In the genomic region with DNA sequence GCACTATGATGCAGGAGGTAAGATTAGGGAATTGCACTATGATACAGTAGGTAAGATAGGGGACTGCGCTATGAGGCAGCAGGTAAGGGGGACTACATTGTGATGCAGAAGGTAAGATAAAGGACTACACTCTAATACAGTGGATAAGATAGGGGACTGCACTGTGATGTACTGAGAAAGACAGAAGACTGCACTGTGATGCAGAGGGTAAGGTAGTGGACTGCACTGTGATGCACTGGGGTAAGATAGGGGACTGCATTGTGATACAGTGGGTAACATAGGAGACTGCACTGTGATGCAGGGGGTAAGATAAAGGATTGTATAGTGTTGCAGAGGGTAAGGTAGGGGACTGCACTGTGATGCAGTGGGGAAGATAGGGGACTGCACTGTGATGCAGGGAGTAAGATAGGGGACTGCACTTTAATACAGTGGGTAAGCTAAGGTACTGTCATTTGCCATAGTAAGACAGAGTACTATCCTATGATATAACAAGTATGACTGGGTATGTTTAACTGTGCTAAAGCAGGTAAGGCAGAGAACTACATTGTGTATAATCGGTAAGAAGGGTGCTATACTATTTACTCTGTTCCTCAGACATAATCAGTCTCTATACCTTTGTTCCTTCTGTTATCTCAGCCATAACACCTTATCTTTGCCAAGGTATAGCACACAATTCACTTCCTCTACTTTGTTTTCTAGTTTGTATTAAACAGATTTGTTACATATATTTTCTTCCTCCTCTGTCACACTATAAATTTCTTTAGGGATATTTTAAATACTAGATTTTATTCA, we compare ENCODE assay signal across 25 cellular contexts.
DNase-seq lines count a peak whose midpoint lies in the region; ATAC-seq and TF ChIP-seq lines count a peak whose summit lies in the region.
"Had no signal": no experiment of that assay in that cellular context is flagged by ENCODE, and none has a peak within 500 bp of the region (broad histone marks: within the 10 kb centered on the region; RNA-seq: fewer than 3 reads in every experiment).

No MANE protein-coding gene starts in this region.

- no peaks in the 10 kb centered on the region for H3K4me1 ChIP-seq in naive thymus-derived CD4-positive, alpha-beta T cell (ENCODE audit: control insufficient read depth in 2 of 2, insufficient read depth in 2 of 2, low read length in 2 of 2)
- H3K4me1 ChIP-seq in upper lobe of right lung (no peaks in the 10 kb centered on the region), sigmoid colon (no peaks in the 10 kb centered on the region)
- H3K4me1 ChIP-seq: BLaER1, Caco-2, Peyer's patch had no signal

- TF ChIP-seq POLR2A in sigmoid colon (IDR thresholded peaks at IDR 0.05) = no peak

- CTCF ChIA-PET in naive thymus-derived CD4-positive, alpha-beta T cell (lab: Charles Lee) = no interaction called here

- no peaks in the 10 kb centered on the region for H3K9me3 ChIP-seq in naive thymus-derived CD4-positive, alpha-beta T cell (ENCODE audit: control insufficient read depth in 2 of 3, low read length in 3 of 3)
- H3K9me3 ChIP-seq in upper lobe of right lung (no peaks in the 10 kb centered on the region), sigmoid colon (no peaks in the 10 kb centered on the region)
- H3K9me3 ChIP-seq: BLaER1, Caco-2, Peyer's patch had no signal

- no peak for DNase-seq in activated T-cell treated with anti-CD3 and anti-CD28 coated beads, Interleukin-2, amount 50 U/mL, for 72 hours
- DNase-seq in activated T-cell treated with anti-CD3 and anti-CD28 coated beads, Interleukin-2, amount 50 U/mL, for 48 hours = no peak
- DNase-seq in activated T-helper 2 cell treated with anti-CD3 and anti-CD28 coated beads, Interferon-gamma antibody, Interleukin-2, Interleukin-4, amounts not matched to agents 10 μg/mL and 5 μg/mL and 100 μg/mL, durations not matched to agents 14 hours and 24 hours and 36 hours (ENCODE audit: low spot score) = no peak
- DNase-seq in naive thymus-derived CD4-positive, alpha-beta T cell = no peak
- no peak for DNase-seq in upper lobe of right lung
- DNase-seq in sigmoid colon = no peak
- DNase-seq in brain microvascular endothelial cell = no peak
- DNase-seq: ACHN; Caco-2; CD4-positive, alpha-beta memory T cell; DMS 273 treated with DMSO at 0.1 percent for 48 hours; GOT3; HCEC 1CT; MV-4-11; NCI-H1105 treated with DMSO at 0.1 percent for 48 hours; NCI-H2081; NCI-H2171; NCI-H345; NCI-H524 treated with DMSO at 0.1 percent for 48 hours; Peyer's patch; Right ventricle myocardium superior had no signal

- 56 to 59% methylated on average over 2 of the region's 2 CpGs for WGBS in sigmoid colon, 2 donors

- no peaks in the 10 kb centered on the region for H3K36me3 ChIP-seq in naive thymus-derived CD4-positive, alpha-beta T cell (ENCODE audit: control insufficient read depth in 2 of 3, insufficient read depth in 3 of 3, low read length in 3 of 3)
- no peaks in the 10 kb centered on the region for H3K36me3 ChIP-seq in upper lobe of right lung
- no peaks in the 10 kb centered on the region for H3K36me3 ChIP-seq in sigmoid colon
- H3K36me3 ChIP-seq in brain microvascular endothelial cell (replicated peaks) = no peaks in the 10 kb centered on the region
- H3K36me3 ChIP-seq: BLaER1, Peyer's patch had no signal

- H3K9me3 Mint-ChIP-seq in activated T-cell treated with anti-CD3 and anti-CD28 coated beads, Interleukin-2, amount 50 U/mL, for 72 hours = peaks cover 0 to 1% of the 10 kb centered on the region in 2 donors
- H3K9me3 Mint-ChIP-seq in activated T-helper 2 cell treated with anti-CD3 and anti-CD28 coated beads, Interferon-gamma antibody, Interleukin-2, Interleukin-4, amounts not matched to agents 10 μg/mL and 5 μg/mL and 100 μg/mL, durations not matched to agents 14 hours and 24 hours and 36 hours = no peaks in the 10 kb centered on the region
- H3K9me3 Mint-ChIP-seq in naive thymus-derived CD4-positive, alpha-beta T cell = peaks cover 0 to 1% (median 0%) of the 10 kb centered on the region in 11 donors
- H3K9me3 Mint-ChIP-seq: IgD-negative memory B cell had no signal

- peaks cover 9% of the 10 kb centered on the region for H3K4me1 Mint-ChIP-seq in activated T-cell treated with anti-CD3 and anti-CD28 coated beads, Interleukin-2, amount 50 U/mL, for 72 hours (ENCODE audit: low read depth)
- H3K4me1 Mint-ChIP-seq in activated T-helper 2 cell treated with anti-CD3 and anti-CD28 coated beads, Interferon-gamma antibody, Interleukin-2, Interleukin-4, amounts not matched to agents 10 μg/mL and 5 μg/mL and 100 μg/mL, durations not matched to agents 14 hours and 24 hours and 36 hours (ENCODE audit: low read depth) = peaks cover 21% of the 10 kb centered on the region
- H3K4me1 Mint-ChIP-seq in naive thymus-derived CD4-positive, alpha-beta T cell = no peaks in the 10 kb centered on the region
- H3K4me1 Mint-ChIP-seq: CD4-positive, alpha-beta memory T cell; IgD-negative memory B cell had no signal

- no peaks in the 10 kb centered on the region for H3K36me3 Mint-ChIP-seq in activated T-cell treated with anti-CD3 and anti-CD28 coated beads, Interleukin-2, amount 50 U/mL, for 72 hours (ENCODE audit: insufficient read depth in 2 of 2)
- peaks cover under 1% of the 10 kb centered on the region for H3K36me3 Mint-ChIP-seq in activated T-helper 2 cell treated with anti-CD3 and anti-CD28 coated beads, Interferon-gamma antibody, Interleukin-2, Interleukin-4, amounts not matched to agents 10 μg/mL and 5 μg/mL and 100 μg/mL, durations not matched to agents 14 hours and 24 hours and 36 hours (ENCODE audit: low read depth)
- no peaks in the 10 kb centered on the region for H3K36me3 Mint-ChIP-seq in naive thymus-derived CD4-positive, alpha-beta T cell
- H3K36me3 Mint-ChIP-seq: CD4-positive, alpha-beta memory T cell; IgD-negative memory B cell had no signal

- intact Hi-C loops in activated T-helper 2 cell treated with anti-CD3 and anti-CD28 coated beads, Interferon-gamma antibody, Interleukin-2, Interleukin-4, amounts not matched to agents 10 μg/mL and 5 μg/mL and 100 μg/mL, durations not matched to agents 14 hours and 24 hours and 36 hours (cut with micrococcal nuclease) = loop anchor here (1.0 to 2.0 kb wide), 2 partner anchors 22 to 50 kb away; no protein-coding TSS in a partner anchor
- intact Hi-C loops in naive thymus-derived CD4-positive, alpha-beta T cell (cut with micrococcal nuclease) = no loop called here
- intact Hi-C loops in upper lobe of right lung (cut with DNase I) (no loop called here), sigmoid colon (cut with DNase I) (no loop called here)

- TF ChIP-seq CTCF in upper lobe of right lung (IDR thresholded peaks at IDR 0.05) (no peak), sigmoid colon (IDR thresholded peaks at IDR 0.05) (no peak), brain microvascular endothelial cell (IDR thresholded peaks at IDR 0.05; ENCODE audit: low read depth, low read length, missing control alignments) (no peak)

- H3K27ac ChIP-seq in naive thymus-derived CD4-positive, alpha-beta T cell (ENCODE audit: low read depth, low read length) = no peak overlapping the region
- no peak overlapping the region for H3K27ac ChIP-seq in upper lobe of right lung
- no peak overlapping the region for H3K27ac ChIP-seq in sigmoid colon
- H3K27ac ChIP-seq in brain microvascular endothelial cell = no peak overlapping the region
- H3K27ac ChIP-seq: 22Rv1, BLaER1, Peyer's patch had no signal

- H3K27me3 ChIP-seq in naive thymus-derived CD4-positive, alpha-beta T cell (ENCODE audit: control insufficient read depth in 2 of 2, insufficient read depth in 2 of 2, low read length in 2 of 2) = no peaks in the 10 kb centered on the region
- no peaks in the 10 kb centered on the region for H3K27me3 ChIP-seq in upper lobe of right lung
- no peaks in the 10 kb centered on the region for H3K27me3 ChIP-seq in sigmoid colon
- H3K27me3 ChIP-seq in brain microvascular endothelial cell (replicated peaks) = no peaks in the 10 kb centered on the region
- H3K27me3 ChIP-seq: BLaER1, Peyer's patch had no signal

- POLR2A ChIA-PET in naive thymus-derived CD4-positive, alpha-beta T cell (lab: Charles Lee) = no interaction called here

- H3K4me3 Mint-ChIP-seq in activated T-cell treated with anti-CD3 and anti-CD28 coated beads, Interleukin-2, amount 50 U/mL, for 72 hours = no peak overlapping the region
- no peak overlapping the region for H3K4me3 Mint-ChIP-seq in activated T-helper 2 cell treated with anti-CD3 and anti-CD28 coated beads, Interferon-gamma antibody, Interleukin-2, Interleukin-4, amounts not matched to agents 10 μg/mL and 5 μg/mL and 100 μg/mL, durations not matched to agents 14 hours and 24 hours and 36 hours (ENCODE audit: low read depth)
- no peak overlapping the region for H3K4me3 Mint-ChIP-seq in naive thymus-derived CD4-positive, alpha-beta T cell
- H3K4me3 Mint-ChIP-seq: CD4-positive, alpha-beta memory T cell; IgD-negative memory B cell had no signal

- no peak for TF ChIP-seq EP300 in sigmoid colon (IDR thresholded peaks at IDR 0.05)

- H3K27ac Mint-ChIP-seq in activated T-cell treated with anti-CD3 and anti-CD28 coated beads, Interleukin-2, amount 50 U/mL, for 72 hours = no peak overlapping the region
- H3K27ac Mint-ChIP-seq in activated T-helper 2 cell treated with anti-CD3 and anti-CD28 coated beads, Interferon-gamma antibody, Interleukin-2, Interleukin-4, amounts not matched to agents 10 μg/mL and 5 μg/mL and 100 μg/mL, durations not matched to agents 14 hours and 24 hours and 36 hours = peak overlapping the region; percentile 6
- H3K27ac Mint-ChIP-seq in naive thymus-derived CD4-positive, alpha-beta T cell = no peak overlapping the region
- H3K27ac Mint-ChIP-seq: CD4-positive, alpha-beta memory T cell; IgD-negative memory B cell had no signal

- H3K4me3 ChIP-seq in naive thymus-derived CD4-positive, alpha-beta T cell (ENCODE audit: low read length) = no peak overlapping the region
- H3K4me3 ChIP-seq in upper lobe of right lung = no peak overlapping the region
- no peak overlapping the region for H3K4me3 ChIP-seq in sigmoid colon
- H3K4me3 ChIP-seq in brain microvascular endothelial cell (ENCODE audit: low read depth, low read length) = no peak overlapping the region
- H3K4me3 ChIP-seq: BLaER1, Peyer's patch had no signal

- ATAC-seq in activated T-cell treated with anti-CD3 and anti-CD28 coated beads, Interleukin-2, amount 50 U/mL, for 72 hours (replicated peaks in 1 of 2) = peak; percentile 16 to 35
- peak; percentile 20 for ATAC-seq in naive thymus-derived CD4-positive, alpha-beta T cell
- peak; percentile 34 for ATAC-seq in upper lobe of right lung
- no peak for ATAC-seq in HG02588 (IDR thresholded peaks at IDR 0.05; ENCODE audit: unreplicated experiment)

- peaks cover 17% of the 10 kb centered on the region for H3K27me3 Mint-ChIP-seq in activated T-cell treated with anti-CD3 and anti-CD28 coated beads, Interleukin-2, amount 50 U/mL, for 72 hours (ENCODE audit: low read depth)
- H3K27me3 Mint-ChIP-seq in activated T-helper 2 cell treated with anti-CD3 and anti-CD28 coated beads, Interferon-gamma antibody, Interleukin-2, Interleukin-4, amounts not matched to agents 10 μg/mL and 5 μg/mL and 100 μg/mL, durations not matched to agents 14 hours and 24 hours and 36 hours (ENCODE audit: low read depth) = peaks cover 11% of the 10 kb centered on the region
- H3K27me3 Mint-ChIP-seq in naive thymus-derived CD4-positive, alpha-beta T cell = peaks cover 0 to 3% (median 2%) of the 10 kb centered on the region in 5 donors

- in situ Hi-C loops in brain microvascular endothelial cell (cut with HindIII; ENCODE audit: low pct_ligation_motif_present, low sequenced_read_pairs) = no loop called here
